32 cellular contexts compared by ENCODE assay signal in the genomic region with DNA sequence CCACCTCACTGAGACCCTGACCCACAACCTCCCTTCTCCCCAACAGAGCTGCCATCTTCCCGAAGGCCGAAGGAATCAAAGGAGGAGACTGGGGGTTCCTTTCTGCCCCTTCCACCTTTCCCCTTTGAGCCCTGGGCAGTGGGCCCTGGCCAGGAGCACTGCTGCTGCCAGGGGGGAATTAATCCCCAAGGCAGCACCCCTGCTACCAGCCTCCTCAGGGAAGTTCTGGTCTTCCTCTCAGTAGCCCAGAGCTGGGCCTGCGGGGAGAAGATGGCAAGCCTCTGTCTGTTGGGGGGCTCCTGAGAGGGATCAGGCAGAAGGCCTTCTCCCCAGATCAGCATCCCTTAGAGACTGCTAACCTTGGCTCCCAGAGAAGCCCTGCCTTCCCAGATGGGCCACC.
"Had no signal": no experiment of that assay in that cellular context is flagged by ENCODE, and none has a peak within 500 bp of the region (broad histone marks: within the 10 kb centered on the region; RNA-seq: fewer than 3 reads in every experiment).

No MANE protein-coding gene starts in this region.

- H3K4me3 Mint-ChIP-seq: activated naive CD4-positive, alpha-beta T cell treated with anti-CD3 and anti-CD28 coated beads, Interleukin-2, amount 10 ng/mL, durations not matched to agents 7 days and 5 days; activated T-helper 1 cell treated with anti-CD3 and anti-CD28 coated beads, Interleukin-12 subunit alpha, Interleukin-12 subunit beta, Interleukin-2, Interleukin-4 antibody, amounts not matched to agents 30 ng/mL and 10 ng/mL and 1 ng/mL, durations not matched to agents 14 hours and 24 hours and 36 hours; brain; dendritic cell treated with granulocyte-macrophage colony-stimulating factor and Interleukin-4, amounts not matched to agents 40 ng/mL and 50 ng/mL, for 4 days; nephron; stimulated activated memory B cell treated with anti-CD40 and anti-IgM and Interleukin-4, amounts not matched to agents 10 μg/mL and 1 μg/mL and 100 μg/mL, for 72 hours; stimulated activated naive CD8-positive, alpha-beta T cell treated with anti-CD3 and anti-CD28 coated beads, Interleukin-15, amount 100 ng/mL, for 72 hours; T-helper 1 cell treated with Interleukin-12 subunit alpha and Interleukin-12 subunit beta and Interleukin-4 antibody, amounts not matched to agents 30 μg/mL and 1 μg/mL, for 36 hours; type B pancreatic cell; WTC11 had no signal

- H3K27ac Mint-ChIP-seq: activated T-helper 1 cell treated with anti-CD3 and anti-CD28 coated beads, Interleukin-12 subunit alpha, Interleukin-12 subunit beta, Interleukin-2, Interleukin-4 antibody, amounts not matched to agents 30 ng/mL and 10 ng/mL and 1 ng/mL, durations not matched to agents 14 hours and 24 hours and 36 hours; dendritic cell treated with granulocyte-macrophage colony-stimulating factor and Interleukin-4, amounts not matched to agents 40 ng/mL and 50 ng/mL, for 4 days; nephron; stimulated activated memory B cell treated with anti-CD40 and anti-IgM and Interleukin-4, amounts not matched to agents 10 μg/mL and 1 μg/mL and 100 μg/mL, for 72 hours; T-helper 1 cell treated with Interleukin-12 subunit alpha and Interleukin-12 subunit beta and Interleukin-4 antibody, amounts not matched to agents 30 μg/mL and 1 μg/mL, for 36 hours; type B pancreatic cell; WTC11 had no signal

- ATAC-seq: heart right ventricle; left lung; lower lobe of right lung; psoas muscle; stimulated activated memory B cell treated with anti-CD40 and anti-IgM and Interleukin-4, amounts not matched to agents 10 μg/mL and 1 μg/mL and 100 μg/mL, for 72 hours; stimulated activated naive CD8-positive, alpha-beta T cell treated with anti-CD3 and anti-CD28 coated beads, Interleukin-15, amount 100 ng/mL, for 72 hours had no signal

- H3K9me3 Mint-ChIP-seq: activated naive CD4-positive, alpha-beta T cell treated with anti-CD3 and anti-CD28 coated beads, Interleukin-2, amount 10 ng/mL, durations not matched to agents 7 days and 5 days; activated T-helper 1 cell treated with anti-CD3 and anti-CD28 coated beads, Interleukin-12 subunit alpha, Interleukin-12 subunit beta, Interleukin-2, Interleukin-4 antibody, amounts not matched to agents 30 ng/mL and 10 ng/mL and 1 ng/mL, durations not matched to agents 14 hours and 24 hours and 36 hours; brain; dendritic cell treated with granulocyte-macrophage colony-stimulating factor and Interleukin-4, amounts not matched to agents 40 ng/mL and 50 ng/mL, for 4 days; nephron; stimulated activated memory B cell treated with anti-CD40 and anti-IgM and Interleukin-4, amounts not matched to agents 10 μg/mL and 1 μg/mL and 100 μg/mL, for 72 hours; stimulated activated naive CD8-positive, alpha-beta T cell treated with anti-CD3 and anti-CD28 coated beads, Interleukin-15, amount 100 ng/mL, for 72 hours; T-helper 1 cell treated with Interleukin-12 subunit alpha and Interleukin-12 subunit beta and Interleukin-4 antibody, amounts not matched to agents 30 μg/mL and 1 μg/mL, for 36 hours; type B pancreatic cell; WTC11 had no signal

- H3K27me3 Mint-ChIP-seq: activated naive CD4-positive, alpha-beta T cell treated with anti-CD3 and anti-CD28 coated beads, Interleukin-2, amount 10 ng/mL, durations not matched to agents 7 days and 5 days; dendritic cell treated with granulocyte-macrophage colony-stimulating factor and Interleukin-4, amounts not matched to agents 40 ng/mL and 50 ng/mL, for 4 days; stimulated activated memory B cell treated with anti-CD40 and anti-IgM and Interleukin-4, amounts not matched to agents 10 μg/mL and 1 μg/mL and 100 μg/mL, for 72 hours; stimulated activated naive CD8-positive, alpha-beta T cell treated with anti-CD3 and anti-CD28 coated beads, Interleukin-15, amount 100 ng/mL, for 72 hours; type B pancreatic cell had no signal

- H3K36me3 ChIP-seq: uterus had no signal

- DNase-seq: activated CD4-positive, alpha-beta T cell treated with anti-CD3 and anti-CD28 coated beads for 1 hour; activated CD4-positive, alpha-beta T cell treated with anti-CD3 and anti-CD28 coated beads, Interleukin-2, amount 50 U/mL, for 1 hour; activated gamma-delta T cell; activated naive CD4-positive, alpha-beta T cell treated with anti-CD3 and anti-CD28 coated beads, Interleukin-2, amount 10 ng/mL, durations not matched to agents 7 days and 5 days; activated T-cell treated with anti-CD3 and anti-CD28 coated beads for 4 hours; effector CD4-positive, alpha-beta T cell; esophagus squamous epithelium; foreskin melanocyte; heart right ventricle; kidney glomerular epithelial cell; left lung; lower lobe of right lung; mesenchymal stem cell; pancreas; psoas muscle; sigmoid colon; small intestine; stimulated activated CD4-positive, alpha-beta T cell treated with anti-CD3 and anti-CD28 coated beads, Interleukin-4, amount 100 ng/mL, for 24 hours; stimulated activated naive CD8-positive, alpha-beta T cell treated with anti-CD3 and anti-CD28 coated beads, Interleukin-15, amount 100 ng/mL, for 72 hours; SW 1271; T1000; uterus had no signal

- H3K27me3 ChIP-seq: ascending aorta, esophagus squamous epithelium, heart right ventricle, left lung, pancreas, sigmoid colon, uterus had no signal

- H3K4me1 ChIP-seq: ascending aorta, esophagus squamous epithelium, lower lobe of right lung, pancreas, psoas muscle, sigmoid colon, uterus had no signal

- H3K27ac ChIP-seq: ascending aorta, epithelial cell of prostate, esophagus squamous epithelium, heart right ventricle, left lung, lower lobe of right lung, pancreas, psoas muscle, sigmoid colon, uterus had no signal

- H3K9me3 ChIP-seq: ascending aorta, esophagus squamous epithelium, heart right ventricle, left lung, lower lobe of right lung, pancreas, psoas muscle, sigmoid colon, uterus had no signal

- H3K4me3 ChIP-seq: ascending aorta, esophagus squamous epithelium, heart right ventricle, left lung, lower lobe of right lung, pancreas, psoas muscle, sigmoid colon, uterus had no signal
